14 cellular contexts compared by ENCODE assay signal in the genomic region with DNA sequence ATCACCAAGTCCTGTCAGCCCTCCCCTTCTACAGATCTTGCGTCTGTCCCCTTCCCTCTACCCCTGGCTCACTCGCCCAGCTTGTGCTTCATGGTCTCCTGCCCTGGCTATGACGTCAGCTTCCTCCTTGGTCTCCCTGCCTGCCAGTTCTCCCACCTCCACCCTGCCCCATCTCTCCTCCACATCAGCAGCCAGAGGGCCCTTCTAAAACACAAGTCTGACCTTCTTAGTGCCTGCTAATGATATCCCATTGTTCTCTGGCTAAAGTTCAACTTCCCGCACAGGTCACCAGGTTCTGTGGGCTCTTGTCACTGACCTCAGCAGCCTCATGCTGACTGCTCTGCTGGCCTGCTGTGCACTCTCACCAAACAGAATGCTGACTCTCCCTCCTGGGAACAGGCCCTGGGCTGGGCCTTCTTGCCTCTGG. TPM values are rescaled to one million over a fixed set of nuclear protein-coding genes. Genes with fewer than 3 reads are reported as not detected.
A peak's percentile ranks its signal among the peaks of the same experiment; 100 is the strongest.
DNase-seq lines count a peak whose midpoint lies in the region; ATAC-seq and TF ChIP-seq lines count a peak whose summit lies in the region.
"Had no signal": no experiment of that assay in that cellular context is flagged by ENCODE, and none has a peak within 500 bp of the region (broad histone marks: within the 10 kb centered on the region; RNA-seq: fewer than 3 reads in every experiment).

No MANE protein-coding gene starts in this region.

- TF ChIP-seq CTCF in Calu3 (IDR thresholded peaks at IDR 0.05; ENCODE audit: unreplicated experiment): no peak
- no peak for TF ChIP-seq CTCF in testis (IDR thresholded peaks at IDR 0.05)

- BruUV-seq in Calu3 (replicated peaks; lab: Mats Ljungman, UMichigan): no TSS peak

- H3K27me3 Mint-ChIP-seq in memory B cell (no peaks in the 10 kb centered on the region), Calu3 (ENCODE audit: unreplicated experiment) (peaks cover 48% of the 10 kb centered on the region)

- no peaks in the 10 kb centered on the region for H3K9me3 Mint-ChIP-seq in memory B cell
- H3K9me3 Mint-ChIP-seq in Calu3 (ENCODE audit: low read depth, unreplicated experiment): no peaks in the 10 kb centered on the region
- H3K9me3 Mint-ChIP-seq: nephron, type B pancreatic cell had no signal

- H3K9me3 ChIP-seq in duodenal mucosa (ENCODE audit: control insufficient read depth in 1 of 2, low read length in 2 of 2): no peaks in the 10 kb centered on the region
- H3K9me3 ChIP-seq in testis: no peaks in the 10 kb centered on the region
- no peaks in the 10 kb centered on the region for H3K9me3 ChIP-seq in aorta (ENCODE audit: control insufficient read depth, low read length)

- H3K36me3 ChIP-seq in duodenal mucosa (ENCODE audit: control insufficient read depth in 1 of 2, insufficient read depth in 2 of 2, low read length in 2 of 2) (no peaks in the 10 kb centered on the region), testis (ENCODE audit: low read depth, missing control alignments) (no peaks in the 10 kb centered on the region), aorta (ENCODE audit: control insufficient read depth in 1 of 2, insufficient read depth in 2 of 2, low read length in 1 of 2) (no peaks in the 10 kb centered on the region)
- H3K36me3 ChIP-seq: brain microvascular endothelial cell had no signal

- H3K36me3 Mint-ChIP-seq in memory B cell (no peaks in the 10 kb centered on the region), Calu3 (ENCODE audit: insufficient read depth, unreplicated experiment) (no peaks in the 10 kb centered on the region)
- H3K36me3 Mint-ChIP-seq: type B pancreatic cell had no signal

- H3K4me1 ChIP-seq in duodenal mucosa (ENCODE audit: control insufficient read depth in 1 of 2, insufficient read depth in 2 of 2, low read length in 2 of 2): peaks cover 33 to 38% of the 10 kb centered on the region in 2 donors
- H3K4me1 ChIP-seq in testis: no peaks in the 10 kb centered on the region
- H3K4me1 ChIP-seq in aorta (ENCODE audit: control insufficient read depth in 1 of 2, insufficient read depth in 2 of 2, low read length in 2 of 2): no peaks in the 10 kb centered on the region

- H3K27ac Mint-ChIP-seq in memory B cell: peak overlapping the region; percentile 9
- no peak overlapping the region for H3K27ac Mint-ChIP-seq in Calu3 (ENCODE audit: unreplicated experiment)
- H3K27ac Mint-ChIP-seq: nephron, type B pancreatic cell had no signal

- peak overlapping the region in 1 of 2 donors; percentile 59 for H3K9ac ChIP-seq in duodenal mucosa (ENCODE audit: low read depth in 1 of 2, low read length in 2 of 2)

- peak overlapping the region; percentile 39 for H3K27ac ChIP-seq in duodenal mucosa (ENCODE audit: low read depth, low read length)
- H3K27ac ChIP-seq in testis: no peak overlapping the region
- no peak overlapping the region for H3K27ac ChIP-seq in aorta (ENCODE audit: low read depth in 1 of 2, low read length in 2 of 2)
- H3K27ac ChIP-seq: brain microvascular endothelial cell had no signal

- ATAC-seq in memory B cell (ENCODE audit: low read depth) (peak; percentile 94), GM21528 (IDR thresholded peaks at IDR 0.05; ENCODE audit: low FRiP score, unreplicated experiment) (no peak), aorta (ENCODE audit: low FRiP score) (no peak)
- ATAC-seq: HCT116 had no signal

- peaks cover 14% of the 10 kb centered on the region for H3K4me1 Mint-ChIP-seq in memory B cell
- H3K4me1 Mint-ChIP-seq in Calu3 (ENCODE audit: low read depth, unreplicated experiment): peaks cover 6% of the 10 kb centered on the region

- DNase-seq in DMS79 (lab: John Stamatoyannopoulos, UW) (peak; percentile 89), NCI-H2029 (lab: John Stamatoyannopoulos, UW) (peak; percentile 94), memory B cell (ENCODE audit: low spot score in 2 of 2) (no peak), Calu3 (no peak), testis (no peak), aorta (no peak)
- DNase-seq: activated CD4-positive, alpha-beta T cell treated with anti-CD3 and anti-CD28 coated beads, Interleukin-2, amount 50 U/mL, for 48 hours; brain microvascular endothelial cell; SIG-M5 had no signal

- WGBS in testis, 2 donors: 57 to 67% methylated on average over 4 of the region's 4 CpGs
- WGBS in aorta, 2 donors: 52 to 53% methylated on average over 4 of the region's 4 CpGs

- H3K27me3 ChIP-seq in duodenal mucosa (ENCODE audit: control insufficient read depth in 1 of 2, insufficient read depth in 2 of 2, low read length in 2 of 2) (no peaks in the 10 kb centered on the region), testis (no peaks in the 10 kb centered on the region), aorta (ENCODE audit: control insufficient read depth in 1 of 2, insufficient read depth in 2 of 2, low read length in 1 of 2) (no peaks in the 10 kb centered on the region)

- TF ChIP-seq POLR2A in testis (IDR thresholded peaks at IDR 0.05): no peak

- CTCF ChIA-PET in Calu3 (lab: Charles Lee): no interaction called here

- H3K4me3 ChIP-seq in duodenal mucosa (ENCODE audit: low read depth in 1 of 2, low read length in 2 of 2) (no peak overlapping the region), testis (no peak overlapping the region), aorta (ENCODE audit: low read length in 2 of 2) (no peak overlapping the region)

- intact Hi-C loops in Calu3 (cut with micrococcal nuclease; ENCODE audit: unreplicated experiment) (no loop called here), testis (cut with DNase I; ENCODE audit: low total_unique reads) (no loop called here), aorta (cut with DNase I) (loop anchor here in 1 of 2 donors (5.0 kb wide), 1 partner anchor 41 kb away; no protein-coding TSS in a partner anchor)

- no peak overlapping the region for H3K4me3 Mint-ChIP-seq in memory B cell
- no peak overlapping the region for H3K4me3 Mint-ChIP-seq in Calu3 (ENCODE audit: low read depth, unreplicated experiment)
- H3K4me3 Mint-ChIP-seq: nephron, type B pancreatic cell had no signal

RNA-seq across cellular contexts. Expression of gene MYCL, which starts 24.6 kb away (rescaled TPM):
- 0.59 and 0.78 TPM in 2 replicates for total RNA-seq in Calu3 (2022)
- 1 to 10 TPM; 3.3 to 4.6 TPM for total RNA-seq in testis
- 3.1 TPM for polyA plus RNA-seq in testis (ENCODE audit: insufficient read depth, low read depth, low replicate concordance)
- 1 to 10 TPM in 1 of 2 donors, under 1 TPM in 1; 0.45 to 1.2 TPM for total RNA-seq in aorta
- under 1 TPM in 1 of 2 donors, not detected in 1; 0.50 TPM for polyA plus RNA-seq in aorta

RNA-seq across cellular contexts. Expression of gene MFSD2A, which starts 28.6 kb away (rescaled TPM):
- total RNA-seq in Calu3 (2022): 3.9 and 4.9 TPM in 2 replicates
- 100 to 1,000 TPM; 185 to 201 TPM for total RNA-seq in testis
- 122 TPM for polyA plus RNA-seq in testis (ENCODE audit: insufficient read depth, low read depth, low replicate concordance)
- total RNA-seq in aorta: 1 to 10 TPM; 1.3 to 1.5 TPM
- polyA plus RNA-seq in aorta: 1 to 10 TPM in 1 of 2 donors, under 1 TPM in 1; 0.31 to 3.3 TPM

RNA-seq across cellular contexts. Expression of gene TRIT1, which starts 43.1 kb away (rescaled TPM):
- total RNA-seq in Calu3 (2022) (17.6 and 21.8 TPM in 2 replicates), testis (10 to 100 TPM; 21.4 to 21.7 TPM), aorta (10 to 100 TPM; 15.3 to 17.3 TPM)
- polyA plus RNA-seq in testis (ENCODE audit: insufficient read depth, low read depth, low replicate concordance) (20.5 TPM), aorta (10 to 100 TPM in 1 of 2 donors, 1 to 10 TPM in 1; 9.4 to 12.3 TPM)

Comparison
In these comparisons a context has a peak if more than half of its experiments do, and no peak if none do; other contexts are left out.
1. DNase-seq: peak in DMS79 (single experiment) and NCI-H2029 (single experiment); none in memory B cell (0 of 2), Calu3 (single experiment), testis (single experiment) and aorta (0 of 2).
2. RNA of gene MFSD2A, which starts 28.6 kb away (total RNA-seq): 185 to 201 TPM in testis; 3.9 to 4.9 TPM in Calu3 and 1.3 to 1.5 TPM in aorta; every median in the first group is over 10 times any median in the second.